9 cellular contexts compared by ENCODE assay signal in the genomic region with DNA sequence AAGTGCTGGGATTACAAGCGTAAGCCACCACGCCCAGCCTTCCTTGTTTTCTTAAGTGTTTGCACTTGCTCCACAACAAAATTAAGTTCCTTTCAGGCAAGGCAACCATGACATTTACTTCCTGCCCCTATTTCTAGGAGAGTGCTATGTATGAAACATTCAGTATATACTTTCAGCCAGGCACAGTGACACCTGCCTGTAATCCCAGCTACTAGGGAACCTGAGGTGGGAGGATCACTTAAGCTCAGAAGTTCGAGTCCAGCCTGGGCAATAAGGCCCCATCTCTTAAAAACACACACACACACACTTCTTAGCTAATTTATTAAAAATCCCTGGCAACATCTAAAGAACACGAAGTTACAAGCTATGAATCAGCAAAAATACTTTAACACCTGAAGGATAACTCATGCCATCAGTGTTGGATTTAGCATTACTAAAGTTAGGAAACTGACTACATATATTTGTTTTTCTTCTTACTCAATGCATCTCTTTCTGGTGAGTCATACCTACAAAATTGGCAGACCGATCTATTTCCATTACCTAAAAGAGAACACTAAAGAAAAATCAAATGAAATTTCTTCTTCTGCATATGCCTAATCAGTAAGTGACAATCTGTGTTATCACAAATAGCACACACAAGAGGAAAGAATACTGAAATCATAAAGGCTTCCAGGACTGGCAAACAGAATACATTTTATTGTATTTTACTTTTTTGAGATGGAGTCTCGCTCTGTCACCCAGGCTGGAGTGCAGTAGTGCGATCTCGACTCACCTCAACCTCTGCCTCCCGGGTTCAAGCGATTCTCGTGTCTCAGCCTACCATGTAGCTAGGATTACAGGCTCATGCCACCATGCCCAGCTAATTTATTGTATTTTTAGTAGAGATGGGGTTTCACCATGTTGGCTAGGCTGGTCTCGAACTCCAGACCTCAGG. TPM values are rescaled to one million over a fixed set of nuclear protein-coding genes. Genes with fewer than 3 reads are reported as not detected.
DNase-seq lines count a peak whose midpoint lies in the region; ATAC-seq and TF ChIP-seq lines count a peak whose summit lies in the region.
"Had no signal": no experiment of that assay in that cellular context is flagged by ENCODE, and none has a peak within 500 bp of the region (broad histone marks: within the 10 kb centered on the region; RNA-seq: fewer than 3 reads in every experiment).

No MANE protein-coding gene starts in this region.

- no peak overlapping the region for H3K4me3 ChIP-seq in LNCaP clone FGC (ENCODE audit: low read depth, low read length)

- no peak for ATAC-seq in GM19395 (IDR thresholded peaks at IDR 0.05; ENCODE audit: unreplicated experiment)
- ATAC-seq in GM18519 (IDR thresholded peaks at IDR 0.05; ENCODE audit: low FRiP score, unreplicated experiment): no peak

- peak; percentile 60 for DNase-seq in AG08396 (ENCODE audit: low spot score)
- DNase-seq in LNCaP clone FGC (ENCODE audit: low read depth): peak; percentile 53
- peak; percentile 88 to 91 for DNase-seq in dermis microvascular lymphatic vessel endothelial cell (ENCODE audit: low read depth in 2 of 2)
- peak; percentile 18 for DNase-seq in myocyte (ENCODE audit: low read depth)
- DNase-seq in DMS114 treated with DMSO at 0.1 percent for 48 hours (lab: John Stamatoyannopoulos, UW; ENCODE audit: unreplicated experiment): no peak
- DNase-seq in NCI-H128 (lab: John Stamatoyannopoulos, UW; ENCODE audit: unreplicated experiment): no peak
- DNase-seq: H9 had no signal

- no peak for TF ChIP-seq CTCF in LNCaP clone FGC (IDR thresholded peaks at IDR 0.05; ENCODE audit: control insufficient read depth, extremely low read depth, insufficient read depth)

RNA-seq across cellular contexts. Expression of a gene that starts 41.5 kb away (rescaled TPM):
- total RNA-seq in dermis microvascular lymphatic vessel endothelial cell: 10.4 and 12.8 TPM in 2 replicates
- 22.7 and 30.4 TPM in 2 replicates for total RNA-seq in myocyte
- 17.9 TPM for polyA plus RNA-seq in myocyte (2012)

RNA-seq across cellular contexts. Expression of a gene that starts 41.6 kb away (rescaled TPM):
- 21.2 and 25.7 TPM in 2 replicates for total RNA-seq in dermis microvascular lymphatic vessel endothelial cell
- total RNA-seq in myocyte: 26.8 and 27.2 TPM in 2 replicates
- 26.0 TPM for polyA plus RNA-seq in myocyte (2012)

Comparison
In these comparisons a context has a peak if more than half of its experiments do, and no peak if none do; other contexts are left out.
1. DNase-seq: peak in AG08396 (single experiment), LNCaP clone FGC (single experiment), dermis microvascular lymphatic vessel endothelial cell (2 of 2) and myocyte (single experiment); none in DMS114 treated with DMSO at 0.1 percent for 48 hours (single experiment) and NCI-H128 (single experiment).